In genomic region chr1:100449477-100449876, GRCh38 we compare ENCODE assay signal across 14 cellular contexts.
DNase-seq lines count a peak whose midpoint lies in the region; ATAC-seq lines count a peak whose summit lies in the region.
"Had no signal": no experiment of that assay in that cellular context is flagged by ENCODE, and none has a peak within 500 bp of the region (broad histone marks: within the 10 kb centered on the region; RNA-seq: fewer than 3 reads in every experiment).

No MANE protein-coding gene starts in this region.

- H3K9me3 Mint-ChIP-seq in activated CD4-positive, alpha-beta T cell treated with anti-CD3 and anti-CD28 coated beads, Interleukin-2, amount 10 ng/mL, durations not matched to agents 24 days and 14 days: peaks cover 18% of the 10 kb centered on the region
- H3K9me3 Mint-ChIP-seq in T-helper 1 cell treated with Interleukin-12 subunit alpha and Interleukin-12 subunit beta and Interleukin-4 antibody, amounts not matched to agents 30 μg/mL and 1 μg/mL, for 36 hours: peaks cover 10% of the 10 kb centered on the region

- no peak overlapping the region for H2BK12ac ChIP-seq in trophoblast cell (ENCODE audit: low read length)

- no peak overlapping the region for H4K8ac ChIP-seq in trophoblast cell (ENCODE audit: low read depth, low read length)

- H3K18ac ChIP-seq in trophoblast cell (ENCODE audit: low read length): no peak overlapping the region

- peaks cover 48% of the 10 kb centered on the region for H3K36me3 Mint-ChIP-seq in activated CD4-positive, alpha-beta T cell treated with anti-CD3 and anti-CD28 coated beads, Interleukin-2, amount 10 ng/mL, durations not matched to agents 24 days and 14 days (ENCODE audit: low read depth)
- peaks cover 74% of the 10 kb centered on the region for H3K36me3 Mint-ChIP-seq in T-helper 1 cell treated with Interleukin-12 subunit alpha and Interleukin-12 subunit beta and Interleukin-4 antibody, amounts not matched to agents 30 μg/mL and 1 μg/mL, for 36 hours (ENCODE audit: low read depth)

- peaks cover 0 to 10% of the 10 kb centered on the region in 2 experiments for H3K36me3 ChIP-seq in trophoblast cell (ENCODE audit: control insufficient read depth in 1 of 2, insufficient read depth in 2 of 2, low read length in 2 of 2)

- H2BK5ac ChIP-seq in trophoblast cell (ENCODE audit: low read depth, low read length, poor library complexity): no peak overlapping the region

- H3K79me1 ChIP-seq in trophoblast cell (ENCODE audit: low read length): no peaks in the 10 kb centered on the region

- H3K27me3 ChIP-seq in trophoblast cell (ENCODE audit: insufficient read depth, low read length): no peaks in the 10 kb centered on the region

- no peak overlapping the region for H3K9ac ChIP-seq in trophoblast cell (ENCODE audit: low read length)

- H3K27me3 Mint-ChIP-seq in activated CD4-positive, alpha-beta T cell treated with anti-CD3 and anti-CD28 coated beads, Interleukin-2, amount 10 ng/mL, durations not matched to agents 24 days and 14 days: no peaks in the 10 kb centered on the region
- H3K27me3 Mint-ChIP-seq in T-helper 1 cell treated with Interleukin-12 subunit alpha and Interleukin-12 subunit beta and Interleukin-4 antibody, amounts not matched to agents 30 μg/mL and 1 μg/mL, for 36 hours (ENCODE audit: low read depth): no peaks in the 10 kb centered on the region

- H3K14ac ChIP-seq in trophoblast cell (ENCODE audit: low read length): no peak overlapping the region

- DNase-seq in activated CD4-positive, alpha-beta T cell treated with anti-CD3 and anti-CD28 coated beads, Interleukin-2, amount 10 ng/mL, durations not matched to agents 24 days and 14 days: peak; percentile 73
- DNase-seq in activated CD4-positive, alpha-beta T cell treated with anti-CD3 and anti-CD28 coated beads, Interleukin-2, amount 50 U/mL, for 1 hour: no peak
- DNase-seq in trophoblast cell (no peak), C1 segment of cervical spinal cord (lab: John Stamatoyannopoulos, UW) (no peak), NCI-H2029 (lab: John Stamatoyannopoulos, UW) (no peak)
- no peak for DNase-seq in activated CD8-positive, alpha-beta memory T cell treated with anti-CD3 and anti-CD28 coated beads for 24 hours
- DNase-seq: activated CD4-positive, alpha-beta T cell treated with anti-CD3 and anti-CD28 coated beads for 48 hours; hippocampal formation; mesendoderm; NCI-H226; retina had no signal

- peak overlapping the region; percentile 91 for H3K27ac Mint-ChIP-seq in activated CD4-positive, alpha-beta T cell treated with anti-CD3 and anti-CD28 coated beads, Interleukin-2, amount 10 ng/mL, durations not matched to agents 24 days and 14 days
- H3K27ac Mint-ChIP-seq in T-helper 1 cell treated with Interleukin-12 subunit alpha and Interleukin-12 subunit beta and Interleukin-4 antibody, amounts not matched to agents 30 μg/mL and 1 μg/mL, for 36 hours: peak overlapping the region; percentile 92

- H3K4me3 ChIP-seq in trophoblast cell (ENCODE audit: low read depth, low read length): no peak overlapping the region
- H3K4me3 ChIP-seq: A549 had no signal

- no peaks in the 10 kb centered on the region for H3K4me1 ChIP-seq in trophoblast cell (ENCODE audit: control insufficient read depth in 1 of 2, insufficient read depth in 2 of 2, low read length in 2 of 2)
- H3K4me1 ChIP-seq: A549 had no signal

- no CpG with 5 or more reads among the region's 4 CpGs for WGBS in trophoblast cell (ENCODE audit: extremely low coverage, insufficient coverage, insufficient read length)

- no peak overlapping the region for H2BK120ac ChIP-seq in trophoblast cell (ENCODE audit: insufficient read depth, low read length, poor library complexity)

- H2AFZ ChIP-seq in trophoblast cell (ENCODE audit: insufficient read depth, low read length, poor library complexity): no peak overlapping the region

- no peaks in the 10 kb centered on the region for H3K9me3 ChIP-seq in trophoblast cell (ENCODE audit: insufficient read depth, low read depth, low read length)
- H3K9me3 ChIP-seq: A549 had no signal

- no peak overlapping the region for H3K4ac ChIP-seq in trophoblast cell (ENCODE audit: low read depth, low read length)

- H3K23ac ChIP-seq in trophoblast cell (ENCODE audit: low read length): peak overlapping the region; percentile 92

- H3K4me3 Mint-ChIP-seq in activated CD4-positive, alpha-beta T cell treated with anti-CD3 and anti-CD28 coated beads, Interleukin-2, amount 10 ng/mL, durations not matched to agents 24 days and 14 days: peak overlapping the region; percentile 61
- peak overlapping the region; percentile 56 for H3K4me3 Mint-ChIP-seq in T-helper 1 cell treated with Interleukin-12 subunit alpha and Interleukin-12 subunit beta and Interleukin-4 antibody, amounts not matched to agents 30 μg/mL and 1 μg/mL, for 36 hours

- no peak overlapping the region for H3K27ac ChIP-seq in trophoblast cell (ENCODE audit: low read depth, low read length)
- H3K27ac ChIP-seq: A549 had no signal

- H4K12ac ChIP-seq in trophoblast cell (ENCODE audit: low read depth, low read length): no peak overlapping the region

- intact Hi-C loops in activated CD4-positive, alpha-beta T cell treated with anti-CD3 and anti-CD28 coated beads, Interleukin-2, amount 10 ng/mL, durations not matched to agents 24 days and 14 days (cut with micrococcal nuclease): loop anchor here (1.0 to 5.0 kb wide), 2 partner anchors 9 to 728 kb away; no protein-coding TSS in a partner anchor

- H4K91ac ChIP-seq in trophoblast cell (ENCODE audit: low read depth, low read length): no peak overlapping the region

- H3K4me1 Mint-ChIP-seq in activated CD4-positive, alpha-beta T cell treated with anti-CD3 and anti-CD28 coated beads, Interleukin-2, amount 10 ng/mL, durations not matched to agents 24 days and 14 days: peaks cover 77% of the 10 kb centered on the region
- peaks cover 80% of the 10 kb centered on the region for H3K4me1 Mint-ChIP-seq in T-helper 1 cell treated with Interleukin-12 subunit alpha and Interleukin-12 subunit beta and Interleukin-4 antibody, amounts not matched to agents 30 μg/mL and 1 μg/mL, for 36 hours (ENCODE audit: low read depth)

- H3K4me2 ChIP-seq in trophoblast cell (ENCODE audit: low read length): no peak overlapping the region
- H3K4me2 ChIP-seq: A549 had no signal

- ATAC-seq in HG02642 (IDR thresholded peaks at IDR 0.05; ENCODE audit: poor library complexity, unreplicated experiment): peak; percentile 81
- ATAC-seq: A549 had no signal

- no peak overlapping the region for H2AK5ac ChIP-seq in trophoblast cell (ENCODE audit: low read length)

- no peaks in the 10 kb centered on the region for H3K79me2 ChIP-seq in trophoblast cell (ENCODE audit: control insufficient read depth, insufficient read depth, low read length, poor library complexity)
